In genomic region chr1:94926915-94927404, GRCh38 we compare ENCODE assay signal across 1 cellular context.
A peak's percentile ranks its signal among the peaks of the same experiment; 100 is the strongest.
TF ChIP-seq lines count a peak whose summit lies in the region.

Gene CNN3, minus strand, starts transcription at chr1:94927110. Its CDS starts 216 bp downstream, at chr1:94926894.

TF ChIP-seq in HepG2, 621 proteins besides CTCF, POLR2A, EP300 and RAD21 (continued from another document and continues in another):
- TF ChIP-seq ZNF609 (CRISPR knock-in tag; IDR thresholded peaks at IDR 0.05; ENCODE audit: borderline replicate concordance) (peak; percentile 6; the same call in 1 of the 2 replicates), GLMP (CRISPR knock-in tag; IDR thresholded peaks at IDR 0.05; ENCODE audit: borderline replicate concordance) (0 out of 2 replicates have a peak, but pooled peaks have one; percentile 52), GATAD1 (CRISPR knock-in tag; IDR thresholded peaks at IDR 0.05) (0 out of 2 replicates have a peak, but pooled peaks have one; percentile 46), ZNF547 (CRISPR knock-in tag; IDR thresholded peaks at IDR 0.05) (peak; percentile 53), POLR2G (IDR thresholded peaks at IDR 0.05; ENCODE audit: low read depth, low read length) (peak; percentile 90), HOXA3 (CRISPR knock-in tag; IDR thresholded peaks at IDR 0.05) (0 out of 2 replicates have a peak, but pooled peaks have one; percentile 50), HBP1 (CRISPR knock-in tag; IDR thresholded peaks at IDR 0.05; ENCODE audit: low read depth) (peak; percentile 42; the same call in 1 of the 2 replicates), ZNF350 (CRISPR knock-in tag; IDR thresholded peaks at IDR 0.05; ENCODE audit: borderline replicate concordance, low read depth) (no peak), HNF4A (CRISPR knock-in tag; IDR thresholded peaks at IDR 0.05) (0 out of 2 replicates have a peak, but pooled peaks have one; percentile 6), MAX (IDR thresholded peaks at IDR 0.05) (peak; percentile 93), FOXC1 (CRISPR knock-in tag; IDR thresholded peaks at IDR 0.05; ENCODE audit: borderline replicate concordance) (0 out of 2 replicates have a peak, but pooled peaks have one; percentile 74), KLF12 (CRISPR knock-in tag; IDR thresholded peaks at IDR 0.05; ENCODE audit: borderline replicate concordance) (no peak), HOXD1 (CRISPR knock-in tag; IDR thresholded peaks at IDR 0.05) (peak; percentile 49; the same call in 1 of the 2 replicates), ZNF230 (CRISPR knock-in tag; IDR thresholded peaks at IDR 0.05) (0 out of 2 replicates have a peak, but pooled peaks have one; percentile 31), TFDP2 (CRISPR knock-in tag; IDR thresholded peaks at IDR 0.05) (peak; percentile 87), KLF16 (CRISPR knock-in tag; IDR thresholded peaks at IDR 0.05) (peak in 1 of 2 experiments; percentile 56; a peak in 2 of 4 replicates), ZNF790 (CRISPR knock-in tag; IDR thresholded peaks at IDR 0.05; ENCODE audit: borderline replicate concordance) (0 out of 2 replicates have a peak, but pooled peaks have one; percentile 9), NR0B2 (CRISPR knock-in tag; IDR thresholded peaks at IDR 0.05) (0 out of 2 replicates have a peak, but pooled peaks have one; percentile 28), ZNF570 (CRISPR knock-in tag; IDR thresholded peaks at IDR 0.05; ENCODE audit: borderline replicate concordance) (0 out of 2 replicates have a peak, but pooled peaks have one; percentile 84), GTF2F1 (IDR thresholded peaks at IDR 0.05; ENCODE audit: low read length) (peak; percentile 60; the same call in 1 of the 2 replicates), MED1 (CRISPR knock-in tag; IDR thresholded peaks at IDR 0.05) (peak; percentile 52; the same call in 1 of the 2 replicates), MED8 (CRISPR knock-in tag; IDR thresholded peaks at IDR 0.05; ENCODE audit: insufficient replicate concordance) (peak; percentile 48), NR2C2 (CRISPR knock-in tag; IDR thresholded peaks at IDR 0.05; ENCODE audit: borderline replicate concordance) (no peak), ZNF567 (CRISPR knock-in tag; IDR thresholded peaks at IDR 0.05; ENCODE audit: borderline replicate concordance) (no peak), YEATS2 (CRISPR knock-in tag; IDR thresholded peaks at IDR 0.05; ENCODE audit: borderline replicate concordance) (peak; percentile 17; the same call in 1 of the 2 replicates), SMYD3 (CRISPR knock-in tag; IDR thresholded peaks at IDR 0.05) (no peak), PRMT3 (CRISPR knock-in tag; IDR thresholded peaks at IDR 0.05; ENCODE audit: borderline replicate concordance, low read depth) (peak; percentile 67; the same call in 1 of the 2 replicates), ZBTB25 (CRISPR knock-in tag; IDR thresholded peaks at IDR 0.05) (0 out of 2 replicates have a peak, but pooled peaks have one; percentile 43), ZNF543 (CRISPR knock-in tag; IDR thresholded peaks at IDR 0.05) (peak; percentile 87; the same call in 1 of the 2 replicates), HNF4G (IDR thresholded peaks at IDR 0.05; ENCODE audit: borderline replicate concordance, low read depth, low read length) (peak; percentile 39; the same call in 1 of the 2 replicates), HNF4G (CRISPR knock-in tag; IDR thresholded peaks at IDR 0.05; ENCODE audit: borderline replicate concordance, low read depth) (peak; percentile 18; the same call in 1 of the 2 replicates), SPEN (CRISPR knock-in tag; IDR thresholded peaks at IDR 0.05; ENCODE audit: low read depth) (peak; percentile 42; the same call in 1 of the 2 replicates), LBX2 (CRISPR knock-in tag; IDR thresholded peaks at IDR 0.05; ENCODE audit: borderline replicate concordance) (peak; percentile 42; the same call in 1 of the 2 replicates), SOX6 (IDR thresholded peaks at IDR 0.05) (no peak), SOX6 (CRISPR knock-in tag; IDR thresholded peaks at IDR 0.05) (peak; percentile 62), THRA (CRISPR knock-in tag; IDR thresholded peaks at IDR 0.05; ENCODE audit: borderline replicate concordance) (no peak; the same call in 1 of the 2 replicates), ZNF430 (CRISPR knock-in tag; IDR thresholded peaks at IDR 0.05) (peak; percentile 56; the same call in 1 of the 2 replicates), CEBPB (IDR thresholded peaks at IDR 0.05; ENCODE audit: borderline replicate concordance, low read depth, low read length) (no peak), RNF2 (conservative IDR thresholded peaks at IDR 0.05; ENCODE audit: low read depth) (peak; percentile 28; the same call in 1 of the 2 replicates), NRL (CRISPR knock-in tag; IDR thresholded peaks at IDR 0.05; ENCODE audit: borderline replicate concordance) (0 out of 2 replicates have a peak, but pooled peaks have one; percentile 48), ZNF432 (CRISPR knock-in tag; IDR thresholded peaks at IDR 0.05; ENCODE audit: borderline replicate concordance) (no peak), ZNF879 (CRISPR knock-in tag; IDR thresholded peaks at IDR 0.05) (peak; percentile 77; the same call in 1 of the 2 replicates), ZNF12 (CRISPR knock-in tag; IDR thresholded peaks at IDR 0.05) (0 out of 2 replicates have a peak, but pooled peaks have one; percentile 46), GFI1 (CRISPR knock-in tag; IDR thresholded peaks at IDR 0.05; ENCODE audit: borderline replicate concordance) (no peak; the same call in 1 of the 2 replicates), BRD4 (CRISPR knock-in tag; IDR thresholded peaks at IDR 0.05) (no peak), MXI1 (IDR thresholded peaks at IDR 0.05; ENCODE audit: borderline replicate concordance, low read depth, low read length) (peak; percentile 59; the same call in 1 of the 3 replicates), ZNF749 (CRISPR knock-in tag; IDR thresholded peaks at IDR 0.05; ENCODE audit: borderline replicate concordance) (peak; percentile 50; the same call in 1 of the 2 replicates), FIP1L1 (IDR thresholded peaks at IDR 0.05; ENCODE audit: borderline replicate concordance, insufficient read depth, low read depth, low read length) (no peak), ERF (CRISPR knock-in tag; IDR thresholded peaks at IDR 0.05) (peak; percentile 92), CERS6 (CRISPR knock-in tag; IDR thresholded peaks at IDR 0.05) (no peak), GABPB1 (CRISPR knock-in tag; IDR thresholded peaks at IDR 0.05) (peak; percentile 55; the same call in 1 of the 2 replicates), ZNF550 (CRISPR knock-in tag; IDR thresholded peaks at IDR 0.05; ENCODE audit: borderline replicate concordance) (no peak), NFIB (CRISPR knock-in tag; IDR thresholded peaks at IDR 0.05; ENCODE audit: borderline replicate concordance) (no peak), ZBTB7B (CRISPR knock-in tag; IDR thresholded peaks at IDR 0.05) (no peak), PHF8 (CRISPR knock-in tag; IDR thresholded peaks at IDR 0.05) (peak; percentile 52), CHCHD3 (CRISPR knock-in tag; IDR thresholded peaks at IDR 0.05) (peak; percentile 88; the same call in 1 of the 2 replicates), ZNF484 (CRISPR knock-in tag; IDR thresholded peaks at IDR 0.05; ENCODE audit: borderline replicate concordance, low read depth) (peak; percentile 44; the same call in 1 of the 2 replicates)
